Comparison of ENCODE assay signal across 2 cellular contexts in genomic region chr12:124222368-124223245, GRCh38.
TF ChIP-seq lines count a peak whose summit lies in the region.

No MANE protein-coding gene starts in this region.

TF ChIP-seq in HepG2, 621 proteins besides CTCF, POLR2A, EP300 and RAD21 (continued from another document):
- TF ChIP-seq CREBL2 (CRISPR knock-in tag; IDR thresholded peaks at IDR 0.05; ENCODE audit: borderline replicate concordance), result no peak
- peak; percentile 50 for TF ChIP-seq ZNF629 (CRISPR knock-in tag; conservative IDR thresholded peaks at IDR 0.05)
- no peak for TF ChIP-seq ZC3H13 (CRISPR knock-in tag; IDR thresholded peaks at IDR 0.05)
TF ChIP-seq in HepG2: peak in this region for 1.

TF ChIP-seq in K562, 482 proteins besides CTCF, POLR2A, EP300 and RAD21 (continued from another document):
- TF ChIP-seq HMGXB4 (CRISPR knock-in tag; IDR thresholded peaks at IDR 0.05), result no peak
